Comparison of ENCODE assay signal across 11 cellular contexts in genomic region chr6:149166747-149167146, GRCh38.
DNase-seq lines count a peak whose midpoint lies in the region; ATAC-seq and TF ChIP-seq lines count a peak whose summit lies in the region.
"Had no signal": no experiment of that assay in that cellular context is flagged by ENCODE, and none has a peak within 500 bp of the region (broad histone marks: within the 10 kb centered on the region; RNA-seq: fewer than 3 reads in every experiment).

No MANE protein-coding gene starts in this region.

- no peaks in the 10 kb centered on the region for H3K27me3 ChIP-seq in CD8-positive, alpha-beta T cell (ENCODE audit: insufficient read depth, low read length)
- H3K27me3 ChIP-seq: breast epithelium, suprapubic skin had no signal

- peak overlapping the region; percentile 1 for H3K4me3 ChIP-seq in CD8-positive, alpha-beta T cell (ENCODE audit: low read depth, low read length)
- H3K4me3 ChIP-seq: breast epithelium, suprapubic skin had no signal

- H3K27me3 Mint-ChIP-seq in CD8-positive, alpha-beta T cell (ENCODE audit: low read depth): no peaks in the 10 kb centered on the region
- no peaks in the 10 kb centered on the region for H3K27me3 Mint-ChIP-seq in activated CD8-positive, alpha-beta T cell treated with anti-CD3 and anti-CD28 coated beads for 36 hours

- peak overlapping the region; percentile 32 for H3K4me3 Mint-ChIP-seq in CD8-positive, alpha-beta T cell
- H3K4me3 Mint-ChIP-seq in activated CD8-positive, alpha-beta T cell treated with anti-CD3 and anti-CD28 coated beads for 36 hours: peak overlapping the region; percentile 16
- H3K4me3 Mint-ChIP-seq: activated T-cell treated with anti-CD3 and anti-CD28 coated beads, Interleukin-2, amount 50 U/mL, for 4 hours had no signal

- H3K36me3 ChIP-seq in CD8-positive, alpha-beta T cell (ENCODE audit: insufficient read depth, low read length): no peaks in the 10 kb centered on the region
- H3K36me3 ChIP-seq: breast epithelium, suprapubic skin had no signal

- POLR2A ChIA-PET in CD8-positive, alpha-beta T cell (lab: Charles Lee): interaction anchor here (1.5 kb wide), 1 partner anchor 13 kb away, joined by 3 read pairs; no protein-coding TSS in a partner anchor
- POLR2A ChIA-PET in activated CD8-positive, alpha-beta T cell treated with anti-CD3 and anti-CD28 coated beads for 36 hours (lab: Charles Lee): interaction anchor here (1.0 kb wide), 1 partner anchor 9 kb away, joined by 3 read pairs; no protein-coding TSS in a partner anchor

- H3K27ac ChIP-seq in CD8-positive, alpha-beta T cell (ENCODE audit: low read depth, low read length): no peak overlapping the region
- H3K27ac ChIP-seq: suprapubic skin had no signal

- H3K36me3 Mint-ChIP-seq in CD8-positive, alpha-beta T cell: no peaks in the 10 kb centered on the region
- H3K36me3 Mint-ChIP-seq in activated CD8-positive, alpha-beta T cell treated with anti-CD3 and anti-CD28 coated beads for 36 hours (ENCODE audit: low read depth): no peaks in the 10 kb centered on the region

- CTCF ChIA-PET in CD8-positive, alpha-beta T cell (lab: Charles Lee): interaction anchor here (1.5 kb wide), 1 partner anchor 72 kb away, joined by 3 read pairs; no protein-coding TSS in a partner anchor
- CTCF ChIA-PET in activated CD8-positive, alpha-beta T cell treated with anti-CD3 and anti-CD28 coated beads for 36 hours (lab: Charles Lee): interaction anchor here (0.9 to 1.5 kb wide), 3 partner anchors 13 to 140 kb away, joined by 3 to 4 read pairs (median 3); no protein-coding TSS in a partner anchor

- H3K27ac Mint-ChIP-seq in CD8-positive, alpha-beta T cell: peak overlapping the region; percentile 82
- H3K27ac Mint-ChIP-seq in activated CD8-positive, alpha-beta T cell treated with anti-CD3 and anti-CD28 coated beads for 36 hours: peak overlapping the region; percentile 7

- peaks cover 30% of the 10 kb centered on the region for H3K4me1 ChIP-seq in CD8-positive, alpha-beta T cell (ENCODE audit: insufficient read depth, low read length)
- H3K4me1 ChIP-seq: suprapubic skin had no signal

- intact Hi-C loops in CD8-positive, alpha-beta T cell (cut with DNase I, micrococcal nuclease): loop anchor here in 1 of 2 experiments (5.0 kb wide), 1 partner anchor 39 kb away; no protein-coding TSS in a partner anchor
- intact Hi-C loops in activated CD8-positive, alpha-beta T cell treated with anti-CD3 and anti-CD28 coated beads for 36 hours (cut with micrococcal nuclease): no loop called here

- peaks cover 45% of the 10 kb centered on the region for H3K4me1 Mint-ChIP-seq in CD8-positive, alpha-beta T cell (ENCODE audit: low read depth)
- peaks cover 43% of the 10 kb centered on the region for H3K4me1 Mint-ChIP-seq in activated CD8-positive, alpha-beta T cell treated with anti-CD3 and anti-CD28 coated beads for 36 hours (ENCODE audit: low read depth)

- no peak for TF ChIP-seq CTCF in CD8-positive, alpha-beta T cell (IDR thresholded peaks at IDR 0.05)
- no peak for TF ChIP-seq CTCF in activated CD8-positive, alpha-beta T cell treated with anti-CD3 and anti-CD28 coated beads for 36 hours (IDR thresholded peaks at IDR 0.05)

- peak in 2 of 7 experiments; percentile 20 to 26 for DNase-seq in CD8-positive, alpha-beta T cell
- peak; percentile 22 for DNase-seq in HT1080 (ENCODE audit: low read depth)
- DNase-seq in activated CD8-positive, alpha-beta T cell treated with anti-CD3 and anti-CD28 coated beads for 36 hours: no peak
- peak; percentile 21 for DNase-seq in left kidney (ENCODE audit: low read depth, low spot score)
- no peak for DNase-seq in NOMO-1 treated with DMSO at 0.1 percent for 48 hours (lab: John Stamatoyannopoulos, UW; ENCODE audit: unreplicated experiment)
- DNase-seq: activated T-cell treated with anti-CD3 and anti-CD28 coated beads, Interleukin-2, amount 50 U/mL, for 4 hours; left ventricle myocardium superior had no signal

- no peaks in the 10 kb centered on the region for H3K9me3 Mint-ChIP-seq in CD8-positive, alpha-beta T cell
- H3K9me3 Mint-ChIP-seq in activated CD8-positive, alpha-beta T cell treated with anti-CD3 and anti-CD28 coated beads for 36 hours: peaks cover 3% of the 10 kb centered on the region
- H3K9me3 Mint-ChIP-seq: activated T-cell treated with anti-CD3 and anti-CD28 coated beads, Interleukin-2, amount 50 U/mL, for 4 hours had no signal

- no peaks in the 10 kb centered on the region for H3K9me3 ChIP-seq in CD8-positive, alpha-beta T cell (ENCODE audit: low read length)
- H3K9me3 ChIP-seq: breast epithelium, suprapubic skin had no signal

- ATAC-seq in CD8-positive, alpha-beta T cell: no peak
- no peak for ATAC-seq in activated CD8-positive, alpha-beta T cell treated with anti-CD3 and anti-CD28 coated beads for 36 hours
- ATAC-seq in HG02759 (IDR thresholded peaks at IDR 0.05; ENCODE audit: unreplicated experiment) (no peak), HG03039 (IDR thresholded peaks at IDR 0.05; ENCODE audit: unreplicated experiment) (no peak)
- ATAC-seq: left ventricle myocardium superior had no signal

Comparison
In these comparisons a context has a peak if more than half of its experiments do, and no peak if none do; other contexts are left out.
1. DNase-seq: peak in HT1080 (single experiment) and left kidney (single experiment); none in activated CD8-positive, alpha-beta T cell treated with anti-CD3 and anti-CD28 coated beads for 36 hours (single experiment) and NOMO-1 treated with DMSO at 0.1 percent for 48 hours (single experiment).